In the genomic region with DNA sequence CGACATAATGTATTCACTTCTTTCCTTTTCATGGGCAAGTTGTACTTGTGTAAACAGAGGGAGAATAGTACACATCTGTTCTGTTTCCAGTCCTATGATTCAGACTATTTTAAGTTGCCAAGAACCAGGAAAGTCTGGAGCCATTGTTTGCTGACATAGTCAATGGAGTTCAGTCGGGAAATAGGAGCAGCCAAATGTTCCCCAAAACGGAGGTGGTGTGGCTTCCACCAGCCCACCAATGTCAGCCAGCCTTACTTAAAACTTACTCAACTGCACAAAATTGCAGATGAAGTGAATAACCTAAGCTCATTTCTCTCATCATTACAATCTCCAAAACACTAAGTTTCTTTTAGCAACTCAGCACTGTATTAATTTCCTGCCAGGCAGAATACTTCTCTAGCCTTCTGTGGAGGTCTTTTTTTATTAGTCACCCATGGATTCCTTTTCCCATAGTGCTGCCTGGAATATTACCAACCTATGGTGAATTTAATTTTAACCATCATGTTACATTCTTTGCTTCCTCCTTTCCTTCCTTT, we compare ENCODE assay signal across 11 cellular contexts. TPM values are rescaled to one million over a fixed set of nuclear protein-coding genes. Genes with fewer than 3 reads are reported as not detected.
DNase-seq lines count a peak whose midpoint lies in the region; ATAC-seq and TF ChIP-seq lines count a peak whose summit lies in the region.
"Had no signal": no experiment of that assay in that cellular context is flagged by ENCODE, and none has a peak within 500 bp of the region (broad histone marks: within the 10 kb centered on the region; RNA-seq: fewer than 3 reads in every experiment).

No MANE protein-coding gene starts in this region.

- no peaks in the 10 kb centered on the region for H3K36me3 ChIP-seq in MG63

- H3K4me1 Mint-ChIP-seq in activated CD8-positive, alpha-beta T cell treated with anti-CD3 and anti-CD28 coated beads for 36 hours (ENCODE audit: low read depth) = no peaks in the 10 kb centered on the region

- no peak overlapping the region for H3K4me3 ChIP-seq in MG63

- H3K9me3 ChIP-seq in MG63 = peaks cover 4% of the 10 kb centered on the region; the same call in 1 of the 2 replicates

- peak; percentile 57 for DNase-seq in MG63
- DNase-seq in dermis blood vessel endothelial cell = peak; percentile 95
- peak; percentile 74 for DNase-seq in medulla oblongata (ENCODE audit: extremely low spot score)
- peak in 12 of 49 donors; percentile 2 to 38 (median 11) for DNase-seq in substantia nigra (lab: John Stamatoyannopoulos, UW)
- DNase-seq in activated CD8-positive, alpha-beta T cell treated with anti-CD3 and anti-CD28 coated beads for 36 hours = no peak
- DNase-seq: NCI-H2107 had no signal

- no peaks in the 10 kb centered on the region for H3K36me3 Mint-ChIP-seq in activated CD8-positive, alpha-beta T cell treated with anti-CD3 and anti-CD28 coated beads for 36 hours (ENCODE audit: low read depth)
- H3K36me3 Mint-ChIP-seq: natural killer cell treated with Interleukin-12 subunit alpha and Interleukin-12 subunit beta and Interleukin-15 and Interleukin-18, amount 100 ng/mL, for 72 hours had no signal

- ATAC-seq in activated CD8-positive, alpha-beta T cell treated with anti-CD3 and anti-CD28 coated beads for 36 hours = no peak
- ATAC-seq in GM18519 (IDR thresholded peaks at IDR 0.05; ENCODE audit: low FRiP score, unreplicated experiment) (no peak), GM19452 (IDR thresholded peaks at IDR 0.05; ENCODE audit: unreplicated experiment) (no peak), HG03039 (IDR thresholded peaks at IDR 0.05; ENCODE audit: unreplicated experiment) (no peak)
- ATAC-seq: natural killer cell treated with Interleukin-12 subunit alpha and Interleukin-12 subunit beta and Interleukin-15 and Interleukin-18, amount 100 ng/mL, for 72 hours had no signal

- no peak overlapping the region for H3K27ac Mint-ChIP-seq in activated CD8-positive, alpha-beta T cell treated with anti-CD3 and anti-CD28 coated beads for 36 hours
- H3K27ac Mint-ChIP-seq: natural killer cell treated with Interleukin-12 subunit alpha and Interleukin-12 subunit beta and Interleukin-15 and Interleukin-18, amount 100 ng/mL, for 72 hours had no signal

- H3K27ac ChIP-seq in substantia nigra (ENCODE audit: low read depth, low read length, poor library complexity, severe bottlenecking) = peak overlapping the region; percentile 59

- TF ChIP-seq CTCF in activated CD8-positive, alpha-beta T cell treated with anti-CD3 and anti-CD28 coated beads for 36 hours (IDR thresholded peaks at IDR 0.05) = no peak

- POLR2A ChIA-PET in activated CD8-positive, alpha-beta T cell treated with anti-CD3 and anti-CD28 coated beads for 36 hours (lab: Charles Lee) = no interaction called here

- H3K9me3 Mint-ChIP-seq in activated CD8-positive, alpha-beta T cell treated with anti-CD3 and anti-CD28 coated beads for 36 hours = no peaks in the 10 kb centered on the region

- peaks cover 6% of the 10 kb centered on the region for H3K27me3 Mint-ChIP-seq in activated CD8-positive, alpha-beta T cell treated with anti-CD3 and anti-CD28 coated beads for 36 hours

- intact Hi-C loops in activated CD8-positive, alpha-beta T cell treated with anti-CD3 and anti-CD28 coated beads for 36 hours (cut with micrococcal nuclease) = no loop called here

- H3K4me3 Mint-ChIP-seq in activated CD8-positive, alpha-beta T cell treated with anti-CD3 and anti-CD28 coated beads for 36 hours = no peak overlapping the region
- H3K4me3 Mint-ChIP-seq: natural killer cell treated with Interleukin-12 subunit alpha and Interleukin-12 subunit beta and Interleukin-15 and Interleukin-18, amount 100 ng/mL, for 72 hours had no signal

- CTCF ChIA-PET in activated CD8-positive, alpha-beta T cell treated with anti-CD3 and anti-CD28 coated beads for 36 hours (lab: Charles Lee) = no interaction called here

- H3K27me3 ChIP-seq in MG63 = no peaks in the 10 kb centered on the region

RNA-seq across cellular contexts. Expression of gene CSNK1A1L, which starts 22.3 kb away (rescaled TPM):
- total RNA-seq in MG63 (2014; rRNA removed; shearing (Covaris generic); ENCODE audit: low replicate concordance) = not detected in 2 replicates
- not detected in 2 replicates for total RNA-seq in dermis blood vessel endothelial cell
- total RNA-seq in activated CD8-positive, alpha-beta T cell treated with anti-CD3 and anti-CD28 coated beads for 36 hours = not detected
- total RNA-seq: epithelial cell of proximal tubule; natural killer cell treated with Interleukin-12 subunit alpha and Interleukin-12 subunit beta and Interleukin-15 and Interleukin-18, amount 100 ng/mL, for 72 hours had no signal
